ENCODE assay signal across 8 cellular contexts in genomic region chr14:100417466-100417865, GRCh38. TPM values are rescaled to one million over a fixed set of nuclear protein-coding genes. Genes with fewer than 3 reads are reported as not detected.
DNase-seq lines count a peak whose midpoint lies in the region; ATAC-seq and TF ChIP-seq lines count a peak whose summit lies in the region.

No MANE protein-coding gene starts in this region.

- no peaks in the 10 kb centered on the region for H3K79me2 ChIP-seq in neural progenitor cell (ENCODE audit: low read depth)

- no peaks in the 10 kb centered on the region for H3K9me3 ChIP-seq in SJCRH30 (replicated peaks)
- H3K9me3 ChIP-seq in neural progenitor cell (ENCODE audit: low read depth), result no peaks in the 10 kb centered on the region

- CTCF ChIA-PET in HEK293T (lab: Yijun Ruan, JAX), result interaction anchor here (0.6 to 2.9 kb wide), 10 partner anchors 10 to 236 kb away, joined by 3 to 14 read pairs (median 4); no protein-coding TSS in a partner anchor

- H3K4me1 ChIP-seq in SJCRH30 (peaks cover 3% of the 10 kb centered on the region), neural progenitor cell (no peaks in the 10 kb centered on the region)

- peaks cover 5% of the 10 kb centered on the region for H3K27me3 Mint-ChIP-seq in neural progenitor cell (ENCODE audit: insufficient read depth, low read depth)

- no peaks in the 10 kb centered on the region for H3K36me3 ChIP-seq in SJCRH30
- H3K36me3 ChIP-seq in neural progenitor cell, result no peaks in the 10 kb centered on the region

- H3K27ac Mint-ChIP-seq in neural progenitor cell, result no peak overlapping the region

- H3K9me3 Mint-ChIP-seq in neural progenitor cell, result no peaks in the 10 kb centered on the region

- TF ChIP-seq CTCF in fibroblast of the aortic adventitia (IDR thresholded peaks at IDR 0.05; ENCODE audit: insufficient read depth, low read length), result peak; percentile 97
- peak; percentile 77 for TF ChIP-seq CTCF in neural progenitor cell (IDR thresholded peaks at IDR 0.05)

- H3K9ac ChIP-seq in neural progenitor cell, result no peak overlapping the region

- ATAC-seq in HG02678 (IDR thresholded peaks at IDR 0.05; ENCODE audit: unreplicated experiment) (no peak), HG02981 (IDR thresholded peaks at IDR 0.05; ENCODE audit: unreplicated experiment) (no peak), HG02642 (IDR thresholded peaks at IDR 0.05; ENCODE audit: poor library complexity, unreplicated experiment) (no peak)

- H3K4me3 ChIP-seq in SJCRH30, result no peak overlapping the region
- H3K4me3 ChIP-seq in fibroblast of the aortic adventitia (ENCODE audit: low read depth, low read length), result no peak overlapping the region
- H3K4me3 ChIP-seq in neural progenitor cell, result no peak overlapping the region

- no peaks in the 10 kb centered on the region for H3K27me3 ChIP-seq in SJCRH30
- no peaks in the 10 kb centered on the region for H3K27me3 ChIP-seq in neural progenitor cell

- no peaks in the 10 kb centered on the region for H4K20me1 ChIP-seq in neural progenitor cell (ENCODE audit: low read depth)

- no peaks in the 10 kb centered on the region for H3F3A ChIP-seq in neural progenitor cell (ENCODE audit: low read depth)

- POLR2A ChIA-PET in HEK293T (lab: Yijun Ruan, JAX), result interaction anchor here (0.8 kb wide), 1 partner anchor 30 kb away, joined by 3 read pairs; no protein-coding TSS in a partner anchor

- peaks cover 8% of the 10 kb centered on the region for H3K4me1 Mint-ChIP-seq in neural progenitor cell

- DNase-seq in HEK293T (ENCODE audit: extremely low spot score) (peak; percentile 58), SJCRH30 (peak; percentile 51 to 57), fibroblast of the aortic adventitia (ENCODE audit: low read depth) (peak; percentile 88), neural progenitor cell (ENCODE audit: low spot score) (peak; percentile 84)
- no peak for DNase-seq in activated CD4-positive, CD25-positive, alpha-beta regulatory T cell (lab: John Stamatoyannopoulos, UW)

- no peak overlapping the region for H2AFZ ChIP-seq in neural progenitor cell (replicated peaks)

- H3K4me2 ChIP-seq in neural progenitor cell, result no peak overlapping the region

- H3K36me3 Mint-ChIP-seq in neural progenitor cell, result peaks cover 2% of the 10 kb centered on the region

- H3K27ac ChIP-seq in SJCRH30, result no peak overlapping the region
- H3K27ac ChIP-seq in neural progenitor cell, result no peak overlapping the region

- no peak overlapping the region for H3K4me3 Mint-ChIP-seq in neural progenitor cell

TF ChIP-seq in HEK293T, 16 proteins besides CTCF, POLR2A, EP300 and RAD21:
- TF ChIP-seq TARDBP (IDR thresholded peaks at IDR 0.05) (no peak), FOXK2 (IDR thresholded peaks at IDR 0.05) (no peak), SUZ12 (IDR thresholded peaks at IDR 0.05) (no peak), BHLHE40 (IDR thresholded peaks at IDR 0.05; ENCODE audit: borderline replicate concordance) (no peak), ELF4 (IDR thresholded peaks at IDR 0.05) (no peak)

RNA-seq across cellular contexts. Expression of gene WDR25, which starts 41.2 kb away (rescaled TPM):
- 7.4 and 8.7 TPM in 2 replicates for total RNA-seq in SJCRH30 (2014; rRNA removed; shearing (Covaris generic))
- total RNA-seq in fibroblast of the aortic adventitia (ENCODE audit: low replicate concordance) (15.7 and 21.1 TPM in 2 replicates), neural progenitor cell (ENCODE audit: low replicate concordance) (4.9 and 13.6 TPM in 2 replicates)

Comparison
In these comparisons a context has a peak if more than half of its experiments do, and no peak if none do; other contexts are left out.
1. DNase-seq: peak in HEK293T (single experiment), SJCRH30 (2 of 2), fibroblast of the aortic adventitia (single experiment) and neural progenitor cell (single experiment); none in activated CD4-positive, CD25-positive, alpha-beta regulatory T cell (0 of 4).